In the genomic region with DNA sequence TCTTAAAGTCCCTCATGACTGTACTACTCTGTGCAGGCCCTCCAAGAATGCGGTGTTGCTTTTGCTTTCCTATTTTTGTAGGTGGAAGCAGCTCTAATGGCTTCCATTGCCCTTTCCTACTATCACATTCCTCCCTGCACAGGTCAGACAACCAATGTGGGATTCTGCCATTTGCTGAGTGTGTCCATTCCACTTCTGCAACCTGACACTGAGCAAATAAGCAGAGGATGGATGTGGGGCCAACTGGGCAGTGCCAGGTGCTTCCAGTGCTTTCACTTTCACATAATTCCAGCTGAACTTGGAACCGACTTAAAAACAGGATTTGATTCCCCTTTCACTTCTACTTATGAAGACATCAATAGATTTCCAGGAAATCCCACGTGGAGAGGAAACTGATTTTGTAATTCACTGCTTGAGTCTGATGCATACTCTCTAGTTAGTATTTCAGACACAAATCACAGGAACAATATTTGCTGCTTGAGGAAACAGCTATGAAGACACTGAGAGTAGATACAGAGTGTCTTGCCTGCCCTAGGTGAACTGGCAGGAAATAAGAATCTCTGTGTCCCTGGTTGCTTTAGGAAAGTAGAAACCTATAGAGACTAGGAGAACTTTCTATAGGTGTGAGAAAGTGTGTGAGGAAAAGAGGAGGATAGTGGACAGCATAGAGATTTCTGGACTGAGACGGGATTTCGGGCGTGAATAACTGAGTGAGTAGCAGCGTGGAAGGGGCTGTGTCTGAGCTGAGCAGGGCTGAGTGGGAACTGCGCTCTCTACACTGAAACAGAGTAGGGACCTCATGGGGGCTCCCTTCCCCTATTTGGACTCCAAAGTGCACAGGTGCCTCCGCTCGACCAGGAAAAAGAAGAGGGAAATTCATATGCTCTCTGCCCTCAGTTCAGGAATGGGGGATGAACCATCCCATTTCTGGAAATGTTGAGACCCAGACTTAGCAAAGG, we compare ENCODE assay signal across 1 cellular context.
A peak's percentile ranks its signal among the peaks of the same experiment; 100 is the strongest.
TF ChIP-seq lines count a peak whose summit lies in the region.

No MANE protein-coding gene starts in this region.

TF ChIP-seq in HepG2, 621 proteins besides CTCF, POLR2A, EP300 and RAD21 (continued from another document and continues in another):
- TF ChIP-seq, protein P1, sequence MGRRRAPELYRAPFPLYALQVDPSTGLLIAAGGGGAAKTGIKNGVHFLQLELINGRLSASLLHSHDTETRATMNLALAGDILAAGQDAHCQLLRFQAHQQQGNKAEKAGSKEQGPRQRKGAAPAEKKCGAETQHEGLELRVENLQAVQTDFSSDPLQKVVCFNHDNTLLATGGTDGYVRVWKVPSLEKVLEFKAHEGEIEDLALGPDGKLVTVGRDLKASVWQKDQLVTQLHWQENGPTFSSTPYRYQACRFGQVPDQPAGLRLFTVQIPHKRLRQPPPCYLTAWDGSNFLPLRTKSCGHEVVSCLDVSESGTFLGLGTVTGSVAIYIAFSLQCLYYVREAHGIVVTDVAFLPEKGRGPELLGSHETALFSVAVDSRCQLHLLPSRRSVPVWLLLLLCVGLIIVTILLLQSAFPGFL (CRISPR knock-in tag; IDR thresholded peaks at IDR 0.05): no peak
- TF ChIP-seq BCL6 (CRISPR knock-in tag; IDR thresholded peaks at IDR 0.05) (no peak), SSRP1 (CRISPR knock-in tag; IDR thresholded peaks at IDR 0.05) (no peak), PCBP1 (IDR thresholded peaks at IDR 0.05; ENCODE audit: borderline replicate concordance, low read depth, low read length) (no peak), TCF12 (IDR thresholded peaks at IDR 0.05) (no peak), TCF12 (CRISPR knock-in tag; IDR thresholded peaks at IDR 0.05) (no peak), ZNF674 (CRISPR knock-in tag; IDR thresholded peaks at IDR 0.05; ENCODE audit: low read depth) (no peak), SRF (IDR thresholded peaks at IDR 0.05; ENCODE audit: low read depth, low read length) (no peak), ONECUT2 (CRISPR knock-in tag; IDR thresholded peaks at IDR 0.05) (no peak), CEBPG (CRISPR knock-in tag; IDR thresholded peaks at IDR 0.05) (no peak), ZNF816 (CRISPR knock-in tag; IDR thresholded peaks at IDR 0.05; ENCODE audit: borderline replicate concordance) (no peak), ZNF33B (CRISPR knock-in tag; IDR thresholded peaks at IDR 0.05) (no peak), ZMYM4 (CRISPR knock-in tag; IDR thresholded peaks at IDR 0.05) (peak; percentile 48; the same call in 1 of the 2 replicates), ZNF792 (CRISPR knock-in tag; IDR thresholded peaks at IDR 0.05) (no peak), ZNF335 (CRISPR knock-in tag; IDR thresholded peaks at IDR 0.05) (no peak), FOSL2 (CRISPR knock-in tag; IDR thresholded peaks at IDR 0.05) (0 out of 2 replicates have a peak, but pooled peaks have one; percentile 37), AGO1 (IDR thresholded peaks at IDR 0.05; ENCODE audit: low read depth, low read length, poor library complexity, severe bottlenecking) (no peak), TRIM24 (CRISPR knock-in tag; IDR thresholded peaks at IDR 0.05) (no peak), ZFP36L1 (CRISPR knock-in tag; IDR thresholded peaks at IDR 0.05) (no peak), KDM4B (CRISPR knock-in tag; IDR thresholded peaks at IDR 0.05) (no peak), MEIS2 (CRISPR knock-in tag; IDR thresholded peaks at IDR 0.05) (no peak), BRCA1 (CRISPR knock-in tag; IDR thresholded peaks at IDR 0.05) (no peak), PITX1 (CRISPR knock-in tag; IDR thresholded peaks at IDR 0.05) (no peak), ZNF772 (CRISPR knock-in tag; IDR thresholded peaks at IDR 0.05) (no peak), ZBTB20 (CRISPR knock-in tag; IDR thresholded peaks at IDR 0.05; ENCODE audit: borderline replicate concordance, low read depth) (no peak), TGIF2 (CRISPR knock-in tag; IDR thresholded peaks at IDR 0.05) (no peak), HIC2 (CRISPR knock-in tag; IDR thresholded peaks at IDR 0.05; ENCODE audit: low read depth) (peak; percentile 81), HMGXB3 (CRISPR knock-in tag; IDR thresholded peaks at IDR 0.05; ENCODE audit: borderline replicate concordance) (peak; percentile 96), SP1 (IDR thresholded peaks at IDR 0.05) (no peak), SP1 (CRISPR knock-in tag; IDR thresholded peaks at IDR 0.05) (no peak), SIX4 (CRISPR knock-in tag; IDR thresholded peaks at IDR 0.05) (peak; percentile 98), HOXA5 (CRISPR knock-in tag; IDR thresholded peaks at IDR 0.05) (no peak), ZNF546 (CRISPR knock-in tag; conservative IDR thresholded peaks at IDR 0.05) (no peak), KDM5B (CRISPR knock-in tag; IDR thresholded peaks at IDR 0.05; ENCODE audit: borderline replicate concordance) (no peak), ZNF704 (CRISPR knock-in tag; IDR thresholded peaks at IDR 0.05; ENCODE audit: borderline replicate concordance) (no peak), HHEX (CRISPR knock-in tag; IDR thresholded peaks at IDR 0.05) (no peak), ZNF781 (CRISPR knock-in tag; IDR thresholded peaks at IDR 0.05; ENCODE audit: borderline replicate concordance, not compliant biosample characterization) (no peak), GATAD1 (CRISPR knock-in tag; IDR thresholded peaks at IDR 0.05) (no peak), ZNF414 (CRISPR knock-in tag; IDR thresholded peaks at IDR 0.05) (no peak), KAT8 (CRISPR knock-in tag; IDR thresholded peaks at IDR 0.05) (0 out of 2 replicates have a peak, but pooled peaks have one; percentile 33), ZSCAN30 (CRISPR knock-in tag; IDR thresholded peaks at IDR 0.05) (no peak), ZNF460 (CRISPR knock-in tag; IDR thresholded peaks at IDR 0.05; ENCODE audit: borderline replicate concordance) (no peak), SP4 (CRISPR knock-in tag; IDR thresholded peaks at IDR 0.05) (no peak), ZNF709 (CRISPR knock-in tag; IDR thresholded peaks at IDR 0.05) (no peak), ATF5 (CRISPR knock-in tag; IDR thresholded peaks at IDR 0.05; ENCODE audit: low read depth) (no peak), MAF1 (CRISPR knock-in tag; IDR thresholded peaks at IDR 0.05; ENCODE audit: borderline replicate concordance) (no peak), KLF15 (CRISPR knock-in tag; IDR thresholded peaks at IDR 0.05; ENCODE audit: borderline replicate concordance) (no peak), THYN1 (CRISPR knock-in tag; IDR thresholded peaks at IDR 0.05; ENCODE audit: borderline replicate concordance, low read depth) (no peak)
- TF ChIP-seq, protein P2, sequence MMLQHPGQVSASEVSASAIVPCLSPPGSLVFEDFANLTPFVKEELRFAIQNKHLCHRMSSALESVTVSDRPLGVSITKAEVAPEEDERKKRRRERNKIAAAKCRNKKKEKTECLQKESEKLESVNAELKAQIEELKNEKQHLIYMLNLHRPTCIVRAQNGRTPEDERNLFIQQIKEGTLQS (CRISPR knock-in tag; IDR thresholded peaks at IDR 0.05): no peak
- TF ChIP-seq, protein P3, sequence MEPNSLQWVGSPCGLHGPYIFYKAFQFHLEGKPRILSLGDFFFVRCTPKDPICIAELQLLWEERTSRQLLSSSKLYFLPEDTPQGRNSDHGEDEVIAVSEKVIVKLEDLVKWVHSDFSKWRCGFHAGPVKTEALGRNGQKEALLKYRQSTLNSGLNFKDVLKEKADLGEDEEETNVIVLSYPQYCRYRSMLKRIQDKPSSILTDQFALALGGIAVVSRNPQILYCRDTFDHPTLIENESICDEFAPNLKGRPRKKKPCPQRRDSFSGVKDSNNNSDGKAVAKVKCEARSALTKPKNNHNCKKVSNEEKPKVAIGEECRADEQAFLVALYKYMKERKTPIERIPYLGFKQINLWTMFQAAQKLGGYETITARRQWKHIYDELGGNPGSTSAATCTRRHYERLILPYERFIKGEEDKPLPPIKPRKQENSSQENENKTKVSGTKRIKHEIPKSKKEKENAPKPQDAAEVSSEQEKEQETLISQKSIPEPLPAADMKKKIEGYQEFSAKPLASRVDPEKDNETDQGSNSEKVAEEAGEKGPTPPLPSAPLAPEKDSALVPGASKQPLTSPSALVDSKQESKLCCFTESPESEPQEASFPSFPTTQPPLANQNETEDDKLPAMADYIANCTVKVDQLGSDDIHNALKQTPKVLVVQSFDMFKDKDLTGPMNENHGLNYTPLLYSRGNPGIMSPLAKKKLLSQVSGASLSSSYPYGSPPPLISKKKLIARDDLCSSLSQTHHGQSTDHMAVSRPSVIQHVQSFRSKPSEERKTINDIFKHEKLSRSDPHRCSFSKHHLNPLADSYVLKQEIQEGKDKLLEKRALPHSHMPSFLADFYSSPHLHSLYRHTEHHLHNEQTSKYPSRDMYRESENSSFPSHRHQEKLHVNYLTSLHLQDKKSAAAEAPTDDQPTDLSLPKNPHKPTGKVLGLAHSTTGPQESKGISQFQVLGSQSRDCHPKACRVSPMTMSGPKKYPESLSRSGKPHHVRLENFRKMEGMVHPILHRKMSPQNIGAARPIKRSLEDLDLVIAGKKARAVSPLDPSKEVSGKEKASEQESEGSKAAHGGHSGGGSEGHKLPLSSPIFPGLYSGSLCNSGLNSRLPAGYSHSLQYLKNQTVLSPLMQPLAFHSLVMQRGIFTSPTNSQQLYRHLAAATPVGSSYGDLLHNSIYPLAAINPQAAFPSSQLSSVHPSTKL (CRISPR knock-in tag; IDR thresholded peaks at IDR 0.05): peak; percentile 65
- TF ChIP-seq, protein P4, sequence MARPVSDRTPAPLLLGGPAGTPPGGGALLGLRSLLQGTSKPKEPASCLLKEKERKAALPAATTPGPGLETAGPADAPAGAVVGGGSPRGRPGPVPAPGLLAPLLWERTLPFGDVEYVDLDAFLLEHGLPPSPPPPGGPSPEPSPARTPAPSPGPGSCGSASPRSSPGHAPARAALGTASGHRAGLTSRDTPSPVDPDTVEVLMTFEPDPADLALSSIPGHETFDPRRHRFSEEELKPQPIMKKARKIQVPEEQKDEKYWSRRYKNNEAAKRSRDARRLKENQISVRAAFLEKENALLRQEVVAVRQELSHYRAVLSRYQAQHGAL (CRISPR knock-in tag; IDR thresholded peaks at IDR 0.05; ENCODE audit: not compliant biosample characterization): no peak
- TF ChIP-seq, protein P5, sequence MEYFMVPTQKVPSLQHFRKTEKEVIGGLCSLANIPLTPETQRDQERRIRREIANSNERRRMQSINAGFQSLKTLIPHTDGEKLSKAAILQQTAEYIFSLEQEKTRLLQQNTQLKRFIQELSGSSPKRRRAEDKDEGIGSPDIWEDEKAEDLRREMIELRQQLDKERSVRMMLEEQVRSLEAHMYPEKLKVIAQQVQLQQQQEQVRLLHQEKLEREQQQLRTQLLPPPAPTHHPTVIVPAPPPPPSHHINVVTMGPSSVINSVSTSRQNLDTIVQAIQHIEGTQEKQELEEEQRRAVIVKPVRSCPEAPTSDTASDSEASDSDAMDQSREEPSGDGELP (IDR thresholded peaks at IDR 0.05; ENCODE audit: borderline replicate concordance, low read depth): no peak
